In genomic region chr4:114494257-114494803, GRCh38 we compare ENCODE assay signal across 1 cellular context.
A peak's percentile ranks its signal among the peaks of the same experiment; 100 is the strongest.
TF ChIP-seq lines count a peak whose summit lies in the region.

No MANE protein-coding gene starts in this region.

TF ChIP-seq in H1, 55 proteins besides CTCF, POLR2A, EP300 and RAD21:
- TF ChIP-seq YY1 (IDR thresholded peaks at IDR 0.05; ENCODE audit: low read depth, low read length) (0 out of 2 replicates have a peak, but pooled peaks have one; percentile 31), BCL11A (IDR thresholded peaks at IDR 0.05; ENCODE audit: low read depth in 2 of 2, low read length in 2 of 2) (peak in 1 of 2 experiments; percentile 35), NANOG (IDR thresholded peaks at IDR 0.05; ENCODE audit: insufficient read depth, low read depth, low read length, poor library complexity, severe bottlenecking) (peak; percentile 82), MAFK (IDR thresholded peaks at IDR 0.05; ENCODE audit: low read depth, low read length) (no peak), FOSL1 (IDR thresholded peaks at IDR 0.05; ENCODE audit: insufficient read depth, low read depth, low read length) (no peak), RFX5 (IDR thresholded peaks at IDR 0.05; ENCODE audit: borderline replicate concordance, low read depth, low read length) (no peak), BRCA1 (IDR thresholded peaks at IDR 0.05; ENCODE audit: low read depth, low read length) (no peak), SP1 (IDR thresholded peaks at IDR 0.05; ENCODE audit: low read depth, low read length) (peak; percentile 54), CHD2 (IDR thresholded peaks at IDR 0.05; ENCODE audit: low read length) (0 out of 2 replicates have a peak, but pooled peaks have one; percentile 33), CHD7 (IDR thresholded peaks at IDR 0.05; ENCODE audit: insufficient replicate concordance, low read length) (peak; percentile 94), CTBP2 (IDR thresholded peaks at IDR 0.05; ENCODE audit: borderline replicate concordance, insufficient read depth, insufficient read length, low read length) (no peak), POU5F1 (IDR thresholded peaks at IDR 0.05; ENCODE audit: low read depth, low read length) (peak; percentile 59; the same call in 1 of the 2 replicates), SIRT6 (IDR thresholded peaks at IDR 0.05; ENCODE audit: low read length) (no peak), KDM5A (IDR thresholded peaks at IDR 0.05; ENCODE audit: low read length) (no peak), HDAC2 (IDR thresholded peaks at IDR 0.05; ENCODE audit: borderline replicate concordance in 1 of 2, low read depth in 2 of 2, low read length in 2 of 2) (peak in 1 of 2 experiments; percentile 78; a peak in 1 of 4 replicates), CHD1 (IDR thresholded peaks at IDR 0.05; ENCODE audit: low read depth, low read length) (no peak), TEAD4 (IDR thresholded peaks at IDR 0.05; ENCODE audit: low read depth, low read length) (peak; percentile 71), TAF7 (optimal IDR thresholded peaks at IDR 0.05; ENCODE audit: borderline replicate concordance, low read depth, low read length) (no peak), CEBPB (IDR thresholded peaks at IDR 0.05; ENCODE audit: low read depth, low read length) (peak; percentile 47; the same call in 1 of the 2 replicates), SP2 (IDR thresholded peaks at IDR 0.05; ENCODE audit: low read length) (no peak), CBX5 (IDR thresholded peaks at IDR 0.05; ENCODE audit: low read depth, low read length) (no peak)
TF ChIP-seq in H1: peak in this region for 10.
